11 cellular contexts compared by ENCODE assay signal in genomic region chr12:42790761-42791151, GRCh38.
DNase-seq lines count a peak whose midpoint lies in the region; TF ChIP-seq lines count a peak whose summit lies in the region.
"Had no signal": no experiment of that assay in that cellular context is flagged by ENCODE, and none has a peak within 500 bp of the region (broad histone marks: within the 10 kb centered on the region; RNA-seq: fewer than 3 reads in every experiment).

No MANE protein-coding gene starts in this region.

- no peak for TF ChIP-seq RAD21 in SK-N-SH (IDR thresholded peaks at IDR 0.05; ENCODE audit: low read length)

- H3K27me3 ChIP-seq in SK-N-SH (ENCODE audit: insufficient read depth) (no peaks in the 10 kb centered on the region), transverse colon (no peaks in the 10 kb centered on the region), tibial artery (no peaks in the 10 kb centered on the region)

- H3K4me3 ChIP-seq in SK-N-SH (ENCODE audit: low read depth in 2 of 2, low read length in 1 of 2) (no peak overlapping the region), foreskin fibroblast (ENCODE audit: low read depth in 1 of 2, low read length in 2 of 2) (no peak overlapping the region), transverse colon (no peak overlapping the region), tibial artery (no peak overlapping the region)
- H3K4me3 ChIP-seq: prostate gland had no signal

- CTCF ChIA-PET in SK-N-SH (lab: Yijun Ruan, JAX), result interaction anchor here (2.3 kb wide), 1 partner anchor 491 kb away, joined by 8 read pairs; no protein-coding TSS in a partner anchor

- no peaks in the 10 kb centered on the region for H3F3A ChIP-seq in SK-N-SH (replicated peaks; ENCODE audit: insufficient read depth)

- H3K4me1 ChIP-seq in SK-N-SH (ENCODE audit: control insufficient read depth in 1 of 2, insufficient read depth in 2 of 2, low read depth in 1 of 2, low read length in 1 of 2) (peaks cover 2 to 8% of the 10 kb centered on the region in 2 experiments; a peak in 3 of 4 replicates), transverse colon (no peaks in the 10 kb centered on the region), tibial artery (no peaks in the 10 kb centered on the region)
- H3K4me1 ChIP-seq: prostate gland had no signal

- H4K20me1 ChIP-seq in SK-N-SH (ENCODE audit: insufficient read depth), result no peaks in the 10 kb centered on the region

- H3K27ac ChIP-seq in SK-N-SH (ENCODE audit: low read depth in 2 of 2, low read length in 1 of 2), result peak overlapping the region; percentile 6 to 47; a peak in 3 of 4 replicates
- no peak overlapping the region for H3K27ac ChIP-seq in transverse colon
- no peak overlapping the region for H3K27ac ChIP-seq in tibial artery
- no peak overlapping the region for H3K27ac ChIP-seq in substantia nigra (ENCODE audit: low read depth, low read length, poor library complexity, severe bottlenecking)
- H3K27ac ChIP-seq: prostate gland had no signal

- no peaks in the 10 kb centered on the region for H3K9me2 ChIP-seq in SK-N-SH

- POLR2A ChIA-PET in SK-N-SH (lab: Yijun Ruan, JAX), result no interaction called here

- no peaks in the 10 kb centered on the region for H3K36me3 ChIP-seq in SK-N-SH (replicated peaks in 1 of 2; ENCODE audit: control insufficient read depth in 1 of 2, insufficient read depth in 2 of 2, low read length in 1 of 2)
- no peaks in the 10 kb centered on the region for H3K36me3 ChIP-seq in transverse colon
- no peaks in the 10 kb centered on the region for H3K36me3 ChIP-seq in tibial artery
- H3K36me3 ChIP-seq: prostate gland had no signal

- no peak overlapping the region for H2AFZ ChIP-seq in SK-N-SH (ENCODE audit: low read depth)

- TF ChIP-seq POLR2A in transverse colon (IDR thresholded peaks at IDR 0.05), result no peak

- no peaks in the 10 kb centered on the region for H3K9me3 ChIP-seq in SK-N-SH
- no peaks in the 10 kb centered on the region for H3K9me3 ChIP-seq in transverse colon
- H3K9me3 ChIP-seq in tibial artery, result no peaks in the 10 kb centered on the region
- H3K9me3 ChIP-seq: prostate gland had no signal

- intact Hi-C loops in transverse colon (cut with DNase I; ENCODE audit: low total_unique reads), result no loop called here
- intact Hi-C loops in tibial artery (cut with DNase I; ENCODE audit: low total_unique reads), result no loop called here

- no peak overlapping the region for H3K9ac ChIP-seq in SK-N-SH

- DNase-seq in HK-2 (ENCODE audit: unreplicated experiment) (peak; percentile 74), SK-N-SH (peak; percentile 32), foreskin fibroblast (peak; percentile 85 to 91), transverse colon (peak; percentile 9), tibial artery (no peak), DMS 273 treated with DMSO at 0.1 percent for 48 hours (lab: John Stamatoyannopoulos, UW) (no peak), substantia nigra (lab: John Stamatoyannopoulos, UW) (no peak)
- DNase-seq: activated CD8-positive, alpha-beta memory T cell treated with anti-CD3 and anti-CD28 coated beads, Interleukin-2, amount 50 U/mL, for 48 hours; cerebellar nuclear complex; NCI-H2029 treated with DMSO at 0.1 percent for 48 hours had no signal

- no peaks in the 10 kb centered on the region for H3K79me2 ChIP-seq in SK-N-SH (ENCODE audit: insufficient read depth)

- TF ChIP-seq CTCF in SK-N-SH (IDR thresholded peaks at IDR 0.05) (no peak), foreskin fibroblast (IDR thresholded peaks at IDR 0.05; ENCODE audit: low read depth, low read length) (no peak), transverse colon (IDR thresholded peaks at IDR 0.05) (no peak), tibial artery (IDR thresholded peaks at IDR 0.05) (no peak)

- TF ChIP-seq EP300 in SK-N-SH (IDR thresholded peaks at IDR 0.05; ENCODE audit: borderline replicate concordance in 1 of 2, low read depth in 1 of 2, low read length in 1 of 2) (peak; percentile 48 to 89; a peak in 2 of 4 replicates), transverse colon (IDR thresholded peaks at IDR 0.05; ENCODE audit: low read depth) (no peak)

- in situ Hi-C loops in transverse colon (cut with MboI; ENCODE audit: low pct_ligation_motif_present in 1 of 4, low pct_unique_long_range_greater_than_20kb in 1 of 4, low sequenced_read_pairs in 3 of 4), result no loop called here

- H3K4me2 ChIP-seq in SK-N-SH, result peak overlapping the region; percentile 29; the same call in 1 of the 2 replicates

TF ChIP-seq in SK-N-SH, 30 proteins besides CTCF, POLR2A, EP300 and RAD21:
- TF ChIP-seq EZH2phosphoT487 (IDR thresholded peaks at IDR 0.05; ENCODE audit: borderline replicate concordance, low read depth) (no peak), FOXM1 (IDR thresholded peaks at IDR 0.05; ENCODE audit: low read depth) (peak; percentile 85), NFIC (IDR thresholded peaks at IDR 0.05; ENCODE audit: borderline replicate concordance) (peak; percentile 63; the same call in 1 of the 2 replicates), JUND (IDR thresholded peaks at IDR 0.05) (peak; percentile 73), MEF2A (IDR thresholded peaks at IDR 0.05; ENCODE audit: borderline replicate concordance, low read depth) (peak; percentile 33; the same call in 1 of the 2 replicates), TCF12 (IDR thresholded peaks at IDR 0.05) (peak; percentile 87), USF2 (IDR thresholded peaks at IDR 0.05; ENCODE audit: borderline replicate concordance, low read depth, low read length) (no peak), TEAD4 (IDR thresholded peaks at IDR 0.05; ENCODE audit: borderline replicate concordance, insufficient read depth) (peak; percentile 80), RXRA (IDR thresholded peaks at IDR 0.05; ENCODE audit: borderline replicate concordance, low read depth) (peak; percentile 95), PBX3 (IDR thresholded peaks at IDR 0.05) (peak; percentile 77), POLR2AphosphoS5 (IDR thresholded peaks at IDR 0.05; ENCODE audit: low read depth, low read length) (peak; percentile 53; the same call in 1 of the 2 replicates), FOSL2 (IDR thresholded peaks at IDR 0.05; ENCODE audit: borderline replicate concordance, low read depth) (peak; percentile 64; the same call in 1 of the 2 replicates), TAF1 (IDR thresholded peaks at IDR 0.05; ENCODE audit: borderline replicate concordance, low read depth, low read length) (no peak)

Comparison
In these comparisons a context has a peak if more than half of its experiments do, and no peak if none do; other contexts are left out.
1. DNase-seq: peak in HK-2 (single experiment), SK-N-SH (single experiment), foreskin fibroblast (2 of 2) and transverse colon (single experiment); none in tibial artery (0 of 2), DMS 273 treated with DMSO at 0.1 percent for 48 hours (single experiment) and substantia nigra (0 of 49).
2. H3K27ac ChIP-seq: peak in SK-N-SH (2 of 2); none in transverse colon (0 of 4), tibial artery (0 of 2) and substantia nigra (single experiment).